In genomic region chr1:119140177-119141019, GRCh38 we compare ENCODE assay signal across 1 cellular context.
A peak's percentile ranks its signal among the peaks of the same experiment; 100 is the strongest.
TF ChIP-seq lines count a peak whose summit lies in the region.

Gene WARS2, minus strand, starts transcription at chr1:119140653. Its CDS starts 9 bp downstream, at chr1:119140644.

TF ChIP-seq in K562, 482 proteins besides CTCF, POLR2A, EP300 and RAD21 (continued from another document and continues in another):
- TF ChIP-seq ZNF398 (CRISPR knock-in tag; IDR thresholded peaks at IDR 0.05) (no peak), FOXP1 (CRISPR knock-in tag; IDR thresholded peaks at IDR 0.05) (0 out of 2 replicates have a peak, but pooled peaks have one; percentile 58), SFPQ (IDR thresholded peaks at IDR 0.05; ENCODE audit: low read depth, low read length) (no peak), POU5F1 (IDR thresholded peaks at IDR 0.05; ENCODE audit: borderline replicate concordance, low read depth, low read length, partially characterized antibody) (no peak), ZNF311 (CRISPR knock-in tag; IDR thresholded peaks at IDR 0.05) (no peak), ATF4 (CRISPR knock-in tag; IDR thresholded peaks at IDR 0.05) (peak; percentile 55; the same call in 1 of the 2 replicates), TAF9B (IDR thresholded peaks at IDR 0.05; ENCODE audit: partially characterized antibody) (peak; percentile 97), PHTF2 (CRISPR knock-in tag; IDR thresholded peaks at IDR 0.05) (no peak), FOXM1 (IDR thresholded peaks at IDR 0.05; ENCODE audit: low read depth) (no peak; the same call in 1 of the 2 replicates), FOXM1 (CRISPR knock-in tag; IDR thresholded peaks at IDR 0.05; ENCODE audit: low read depth) (peak; percentile 89), HNRNPLL (IDR thresholded peaks at IDR 0.05; ENCODE audit: low read depth, low read length, poor library complexity, severe bottlenecking) (peak; percentile 91), MCM3 (IDR thresholded peaks at IDR 0.05) (no peak), ZNF175 (CRISPR knock-in tag; IDR thresholded peaks at IDR 0.05; ENCODE audit: low read depth) (peak; percentile 58; the same call in 1 of the 2 replicates), BRF2 (IDR thresholded peaks at IDR 0.05; ENCODE audit: borderline replicate concordance, insufficient read depth, insufficient read length) (no peak), WHSC1 (IDR thresholded peaks at IDR 0.05; ENCODE audit: low read length) (no peak), ZKSCAN8 (CRISPR knock-in tag; IDR thresholded peaks at IDR 0.05) (no peak), HDAC3 (IDR thresholded peaks at IDR 0.05; ENCODE audit: borderline replicate concordance, partially characterized antibody) (peak; percentile 13), TBP (optimal IDR thresholded peaks at IDR 0.05; ENCODE audit: low read depth, low read length) (peak; percentile 97), ZBTB26 (CRISPR knock-in tag; IDR thresholded peaks at IDR 0.05) (no peak; the same call in 1 of the 2 replicates), ZNF76 (CRISPR knock-in tag; IDR thresholded peaks at IDR 0.05; ENCODE audit: borderline replicate concordance) (0 out of 2 replicates have a peak, but pooled peaks have one; percentile 45), MBD1 (CRISPR knock-in tag; IDR thresholded peaks at IDR 0.05) (no peak), RNF219 (CRISPR knock-in tag; IDR thresholded peaks at IDR 0.05) (no peak), MCM5 (IDR thresholded peaks at IDR 0.05; ENCODE audit: low read depth) (no peak), SMARCC2 (IDR thresholded peaks at IDR 0.05; ENCODE audit: low read depth) (no peak), HNRNPH1 (optimal IDR thresholded peaks at IDR 0.05; ENCODE audit: low read depth, low read length) (no peak), THRAP3 (IDR thresholded peaks at IDR 0.05; ENCODE audit: borderline replicate concordance) (no peak), KLF10 (CRISPR knock-in tag; IDR thresholded peaks at IDR 0.05) (no peak), ZC3H4 (CRISPR knock-in tag; IDR thresholded peaks at IDR 0.05; ENCODE audit: borderline replicate concordance) (no peak), IRF9 (tag; IDR thresholded peaks at IDR 0.05) (no peak), L3MBTL2 (IDR thresholded peaks at IDR 0.05) (peak; percentile 94), ELK1 (CRISPR knock-in tag; IDR thresholded peaks at IDR 0.05) (no peak), DMBX1 (CRISPR knock-in tag; IDR thresholded peaks at IDR 0.05; ENCODE audit: borderline replicate concordance) (peak; percentile 62; the same call in 1 of the 2 replicates), STAG1 (CRISPR knock-in tag; IDR thresholded peaks at IDR 0.05; ENCODE audit: borderline replicate concordance) (no peak), ZNF354B (CRISPR knock-in tag; IDR thresholded peaks at IDR 0.05) (no peak), POLR2H (tag; IDR thresholded peaks at IDR 0.05; ENCODE audit: low read depth) (peak; percentile 96), SRSF9 (IDR thresholded peaks at IDR 0.05; ENCODE audit: borderline replicate concordance, low read depth, low read length) (no peak), ZEB2 (IDR thresholded peaks at IDR 0.05) (0 out of 2 replicates have a peak, but pooled peaks have one; percentile 12), E2F5 (CRISPR knock-in tag; IDR thresholded peaks at IDR 0.05) (no peak), SPI1 (IDR thresholded peaks at IDR 0.05; ENCODE audit: borderline replicate concordance, low read depth, low read length) (no peak), STAT5B (CRISPR knock-in tag; IDR thresholded peaks at IDR 0.05) (no peak), ZNF24 (IDR thresholded peaks at IDR 0.05) (no peak; the same call in 1 of the 2 replicates), ZKSCAN1 (IDR thresholded peaks at IDR 0.05; ENCODE audit: low read depth, low read length) (no peak), ZNF639 (CRISPR knock-in tag; conservative IDR thresholded peaks at IDR 0.05 in 1 of 2, IDR thresholded peaks at IDR 0.05 in 1 of 2) (peak in 1 of 2 experiments; percentile 17; a peak in 2 of 4 replicates), CEBPB (tag; IDR thresholded peaks at IDR 0.05) (no peak), FOXK2 (conservative IDR thresholded peaks at IDR 0.05 in 1 of 2, IDR thresholded peaks at IDR 0.05 in 1 of 2; ENCODE audit: low read depth in 2 of 2) (peak; percentile 56 to 76; a peak in 3 of 4 replicates), SAFB2 (IDR thresholded peaks at IDR 0.05; ENCODE audit: borderline replicate concordance, low read depth, low read length, severe bottlenecking) (no peak), SUPT5H (IDR thresholded peaks at IDR 0.05) (peak; percentile 96), FOXO4 (CRISPR knock-in tag; IDR thresholded peaks at IDR 0.05) (no peak)
